8 cellular contexts compared by ENCODE assay signal in the genomic region with DNA sequence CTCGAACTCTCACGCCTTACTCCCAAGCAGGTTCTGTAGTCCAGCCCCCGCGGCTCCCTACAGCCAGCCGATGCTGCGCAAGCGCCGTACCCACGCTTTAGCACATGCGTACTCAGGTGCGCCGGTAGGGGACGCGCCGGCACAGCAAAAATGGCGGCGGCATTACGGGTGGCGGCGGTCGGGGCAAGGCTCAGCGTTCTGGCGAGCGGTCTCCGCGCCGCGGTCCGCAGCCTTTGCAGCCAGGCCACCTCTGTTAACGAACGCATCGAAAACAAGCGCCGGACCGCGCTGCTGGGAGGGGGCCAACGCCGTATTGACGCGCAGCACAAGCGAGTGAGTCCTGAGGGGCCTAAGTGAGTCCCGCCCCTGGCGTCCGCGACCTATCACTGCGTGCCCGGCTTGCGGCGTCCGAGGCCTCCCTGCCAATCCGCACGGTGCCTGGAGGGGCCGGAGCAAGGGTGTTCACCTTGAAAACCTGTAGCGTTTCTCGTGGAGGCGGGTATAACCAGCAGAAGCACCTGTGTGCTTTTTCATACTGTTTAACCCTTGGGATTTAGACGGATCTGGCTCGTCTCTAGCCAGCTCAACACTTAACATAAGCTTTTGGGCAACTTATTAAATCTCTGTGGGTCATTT. TPM values are rescaled to one million over a fixed set of nuclear protein-coding genes. Genes with fewer than 3 reads are reported as not detected.
DNase-seq lines count a peak whose midpoint lies in the region; ATAC-seq and TF ChIP-seq lines count a peak whose summit lies in the region.

A gene (plus strand): TSS at position 115 of the 636 bp plus-strand sequence. CDS start 36 bp downstream, at position 151.

- H4K20me1 ChIP-seq in osteoblast (ENCODE audit: insufficient read depth, low read length) = no peaks in the 10 kb centered on the region

- DNase-seq in NCI-H1092 (lab: John Stamatoyannopoulos, UW) (peak; percentile 92), glomerular visceral epithelial cell (ENCODE audit: extremely low spot score) (peak; percentile 92), osteoblast (ENCODE audit: insufficient read length, low spot score, missing footprints) (peak; percentile 98), thoracic aorta (ENCODE audit: low spot score) (peak; percentile 76)
- peak; percentile 89 to 95 for DNase-seq in activated naive CD4-positive, alpha-beta T cell treated with anti-CD3 and anti-CD28 coated beads, Interleukin-2, amount 50 U/mL, for 72 hours (ENCODE audit: low spot score in 2 of 2)

- peak within 1 kb of the TSS; percentile 91 for H2AFZ ChIP-seq in osteoblast (ENCODE audit: low read length)

- peak within 1 kb of the TSS; percentile 89 for H3K4me2 ChIP-seq in osteoblast (ENCODE audit: insufficient read depth, low read length)

- H3K4me1 ChIP-seq in osteoblast (ENCODE audit: insufficient read depth, low read length) (peaks cover 10% of the 10 kb centered on the region), thoracic aorta (ENCODE audit: control insufficient read depth in 1 of 2, low read depth in 2 of 2) (peaks cover 0 to 9% of the 10 kb centered on the region in 2 donors)

- peaks cover 0 to 19% of the 10 kb centered on the region in 2 donors for H3K36me3 Mint-ChIP-seq in activated naive CD4-positive, alpha-beta T cell treated with anti-CD3 and anti-CD28 coated beads, Interleukin-2, amount 50 U/mL, for 72 hours

- H3K36me3 ChIP-seq in osteoblast (ENCODE audit: insufficient read depth, low read length) (no peaks in the 10 kb centered on the region), thoracic aorta (no peaks in the 10 kb centered on the region)

- H3K27ac Mint-ChIP-seq in activated naive CD4-positive, alpha-beta T cell treated with anti-CD3 and anti-CD28 coated beads, Interleukin-2, amount 50 U/mL, for 72 hours = peak within 1 kb of the TSS; percentile 89 to 92

- no peaks in the 10 kb centered on the region for H3K9me3 ChIP-seq in osteoblast (ENCODE audit: low read depth, low read length)
- no peaks in the 10 kb centered on the region for H3K9me3 ChIP-seq in thoracic aorta

- TF ChIP-seq POLR2A in GM10847 (IDR thresholded peaks at IDR 0.05; ENCODE audit: extremely low read depth, insufficient read length) = peak; percentile 85

- TF ChIP-seq CTCF in osteoblast (IDR thresholded peaks at IDR 0.05; ENCODE audit: extremely low read depth, low read depth, low read length) (peak; percentile 54), thoracic aorta (IDR thresholded peaks at IDR 0.05) (peak; percentile 87)

- no peaks in the 10 kb centered on the region for H3K9me3 Mint-ChIP-seq in activated naive CD4-positive, alpha-beta T cell treated with anti-CD3 and anti-CD28 coated beads, Interleukin-2, amount 50 U/mL, for 72 hours

- H3K27ac ChIP-seq in osteoblast (ENCODE audit: low read depth, low read length) (peak within 1 kb of the TSS; percentile 72), thoracic aorta (peak within 1 kb of the TSS; percentile 76 to 86)

- ATAC-seq in HG02610 (IDR thresholded peaks at IDR 0.05; ENCODE audit: unreplicated experiment) (peak; percentile 98), SK-N-SH treated with all-trans-retinoic acid at 6 μM for 48 hours (peak; percentile 100), thoracic aorta (ENCODE audit: insufficient number of reproducible peaks, low FRiP score, low read depth) (peak; percentile 90)
- peak; percentile 99 to 100 for ATAC-seq in activated naive CD4-positive, alpha-beta T cell treated with anti-CD3 and anti-CD28 coated beads, Interleukin-2, amount 50 U/mL, for 72 hours

- H3K27me3 ChIP-seq in osteoblast (ENCODE audit: insufficient read depth, low read length) (no peaks in the 10 kb centered on the region), thoracic aorta (replicated peaks; ENCODE audit: insufficient read depth) (no peaks in the 10 kb centered on the region)

- peaks cover 26% of the 10 kb centered on the region for H3K79me2 ChIP-seq in osteoblast (ENCODE audit: insufficient read depth, low read length)

- peak within 1 kb of the TSS; percentile 82 for H3K4me3 ChIP-seq in osteoblast (ENCODE audit: insufficient read depth, low read length)
- peak within 1 kb of the TSS; percentile 77 for H3K4me3 ChIP-seq in thoracic aorta

TF ChIP-seq in SK-N-SH treated with all-trans-retinoic acid at 6 μM for 48 hours, 23 proteins besides CTCF, POLR2A, EP300 and RAD21 (continues in another document):
- TF ChIP-seq, protein P1, sequence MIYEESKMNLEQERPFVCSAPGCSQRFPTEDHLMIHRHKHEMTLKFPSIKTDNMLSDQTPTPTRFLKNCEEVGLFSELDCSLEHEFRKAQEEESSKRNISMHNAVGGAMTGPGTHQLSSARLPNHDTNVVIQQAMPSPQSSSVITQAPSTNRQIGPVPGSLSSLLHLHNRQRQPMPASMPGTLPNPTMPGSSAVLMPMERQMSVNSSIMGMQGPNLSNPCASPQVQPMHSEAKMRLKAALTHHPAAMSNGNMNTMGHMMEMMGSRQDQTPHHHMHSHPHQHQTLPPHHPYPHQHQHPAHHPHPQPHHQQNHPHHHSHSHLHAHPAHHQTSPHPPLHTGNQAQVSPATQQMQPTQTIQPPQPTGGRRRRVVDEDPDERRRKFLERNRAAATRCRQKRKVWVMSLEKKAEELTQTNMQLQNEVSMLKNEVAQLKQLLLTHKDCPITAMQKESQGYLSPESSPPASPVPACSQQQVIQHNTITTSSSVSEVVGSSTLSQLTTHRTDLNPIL (CRISPR knock-in tag; IDR thresholded peaks at IDR 0.05; ENCODE audit: low read depth) = no peak
- TF ChIP-seq ZNF70 (CRISPR knock-in tag; IDR thresholded peaks at IDR 0.05) = no peak
- TF ChIP-seq BACH2 (CRISPR knock-in tag; IDR thresholded peaks at IDR 0.05; ENCODE audit: borderline replicate concordance) = no peak
- TF ChIP-seq OSR1 (CRISPR knock-in tag; IDR thresholded peaks at IDR 0.05) = no peak
- TF ChIP-seq ZNF565 (CRISPR knock-in tag; conservative IDR thresholded peaks at IDR 0.05; ENCODE audit: low read depth) = no peak
- no peak for TF ChIP-seq TOX (CRISPR knock-in tag; IDR thresholded peaks at IDR 0.05; ENCODE audit: borderline replicate concordance)
- no peak for TF ChIP-seq PPARA (CRISPR knock-in tag; IDR thresholded peaks at IDR 0.05; ENCODE audit: borderline replicate concordance)
- TF ChIP-seq RARB (CRISPR knock-in tag; IDR thresholded peaks at IDR 0.05) = no peak
- no peak for TF ChIP-seq GLIS3 (CRISPR knock-in tag; IDR thresholded peaks at IDR 0.05)
- TF ChIP-seq, protein P2, sequence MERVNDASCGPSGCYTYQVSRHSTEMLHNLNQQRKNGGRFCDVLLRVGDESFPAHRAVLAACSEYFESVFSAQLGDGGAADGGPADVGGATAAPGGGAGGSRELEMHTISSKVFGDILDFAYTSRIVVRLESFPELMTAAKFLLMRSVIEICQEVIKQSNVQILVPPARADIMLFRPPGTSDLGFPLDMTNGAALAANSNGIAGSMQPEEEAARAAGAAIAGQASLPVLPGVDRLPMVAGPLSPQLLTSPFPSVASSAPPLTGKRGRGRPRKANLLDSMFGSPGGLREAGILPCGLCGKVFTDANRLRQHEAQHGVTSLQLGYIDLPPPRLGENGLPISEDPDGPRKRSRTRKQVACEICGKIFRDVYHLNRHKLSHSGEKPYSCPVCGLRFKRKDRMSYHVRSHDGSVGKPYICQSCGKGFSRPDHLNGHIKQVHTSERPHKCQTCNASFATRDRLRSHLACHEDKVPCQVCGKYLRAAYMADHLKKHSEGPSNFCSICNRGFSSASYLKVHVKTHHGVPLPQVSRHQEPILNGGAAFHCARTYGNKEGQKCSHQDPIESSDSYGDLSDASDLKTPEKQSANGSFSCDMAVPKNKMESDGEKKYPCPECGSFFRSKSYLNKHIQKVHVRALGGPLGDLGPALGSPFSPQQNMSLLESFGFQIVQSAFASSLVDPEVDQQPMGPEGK (CRISPR knock-in tag; IDR thresholded peaks at IDR 0.05; ENCODE audit: borderline replicate concordance) = no peak
- TF ChIP-seq, protein P3, sequence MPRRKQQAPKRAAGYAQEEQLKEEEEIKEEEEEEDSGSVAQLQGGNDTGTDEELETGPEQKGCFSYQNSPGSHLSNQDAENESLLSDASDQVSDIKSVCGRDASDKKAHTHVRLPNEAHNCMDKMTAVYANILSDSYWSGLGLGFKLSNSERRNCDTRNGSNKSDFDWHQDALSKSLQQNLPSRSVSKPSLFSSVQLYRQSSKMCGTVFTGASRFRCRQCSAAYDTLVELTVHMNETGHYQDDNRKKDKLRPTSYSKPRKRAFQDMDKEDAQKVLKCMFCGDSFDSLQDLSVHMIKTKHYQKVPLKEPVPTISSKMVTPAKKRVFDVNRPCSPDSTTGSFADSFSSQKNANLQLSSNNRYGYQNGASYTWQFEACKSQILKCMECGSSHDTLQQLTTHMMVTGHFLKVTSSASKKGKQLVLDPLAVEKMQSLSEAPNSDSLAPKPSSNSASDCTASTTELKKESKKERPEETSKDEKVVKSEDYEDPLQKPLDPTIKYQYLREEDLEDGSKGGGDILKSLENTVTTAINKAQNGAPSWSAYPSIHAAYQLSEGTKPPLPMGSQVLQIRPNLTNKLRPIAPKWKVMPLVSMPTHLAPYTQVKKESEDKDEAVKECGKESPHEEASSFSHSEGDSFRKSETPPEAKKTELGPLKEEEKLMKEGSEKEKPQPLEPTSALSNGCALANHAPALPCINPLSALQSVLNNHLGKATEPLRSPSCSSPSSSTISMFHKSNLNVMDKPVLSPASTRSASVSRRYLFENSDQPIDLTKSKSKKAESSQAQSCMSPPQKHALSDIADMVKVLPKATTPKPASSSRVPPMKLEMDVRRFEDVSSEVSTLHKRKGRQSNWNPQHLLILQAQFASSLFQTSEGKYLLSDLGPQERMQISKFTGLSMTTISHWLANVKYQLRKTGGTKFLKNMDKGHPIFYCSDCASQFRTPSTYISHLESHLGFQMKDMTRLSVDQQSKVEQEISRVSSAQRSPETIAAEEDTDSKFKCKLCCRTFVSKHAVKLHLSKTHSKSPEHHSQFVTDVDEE (CRISPR knock-in tag; IDR thresholded peaks at IDR 0.05) = no peak
- TF ChIP-seq ZC3H10 (CRISPR knock-in tag; IDR thresholded peaks at IDR 0.05) = no peak
- no peak for TF ChIP-seq CSDC2 (CRISPR knock-in tag; IDR thresholded peaks at IDR 0.05)
- TF ChIP-seq, protein P4, sequence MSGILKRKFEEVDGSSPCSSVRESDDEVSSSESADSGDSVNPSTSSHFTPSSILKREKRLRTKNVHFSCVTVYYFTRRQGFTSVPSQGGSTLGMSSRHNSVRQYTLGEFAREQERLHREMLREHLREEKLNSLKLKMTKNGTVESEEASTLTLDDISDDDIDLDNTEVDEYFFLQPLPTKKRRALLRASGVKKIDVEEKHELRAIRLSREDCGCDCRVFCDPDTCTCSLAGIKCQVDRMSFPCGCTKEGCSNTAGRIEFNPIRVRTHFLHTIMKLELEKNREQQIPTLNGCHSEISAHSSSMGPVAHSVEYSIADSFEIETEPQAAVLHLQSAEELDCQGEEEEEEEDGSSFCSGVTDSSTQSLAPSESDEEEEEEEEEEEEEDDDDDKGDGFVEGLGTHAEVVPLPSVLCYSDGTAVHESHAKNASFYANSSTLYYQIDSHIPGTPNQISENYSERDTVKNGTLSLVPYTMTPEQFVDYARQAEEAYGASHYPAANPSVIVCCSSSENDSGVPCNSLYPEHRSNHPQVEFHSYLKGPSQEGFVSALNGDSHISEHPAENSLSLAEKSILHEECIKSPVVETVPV (CRISPR knock-in tag; IDR thresholded peaks at IDR 0.05) = no peak

RNA-seq across cellular contexts. Expression of the gene that starts here (rescaled TPM):
- 10 to 100 TPM; 45.0 to 78.2 TPM for total RNA-seq in activated naive CD4-positive, alpha-beta T cell treated with anti-CD3 and anti-CD28 coated beads, Interleukin-2, amount 50 U/mL, for 72 hours
- total RNA-seq in osteoblast = 53.9 and 58.9 TPM in 2 replicates
- 10 to 100 TPM; 19.3 to 22.6 TPM for total RNA-seq in thoracic aorta

Comparison
In these comparisons a context has a peak if more than half of its experiments do, and no peak if none do; other contexts are left out.
1. Peak in every context shown above with its lines: DNase-seq, ATAC-seq, H3K4me3 ChIP-seq and H3K27ac ChIP-seq.